In genomic region chr1:186479162-186479561, GRCh38 we compare ENCODE assay signal across 20 cellular contexts. TPM values are rescaled to one million over a fixed set of nuclear protein-coding genes. Genes with fewer than 3 reads are reported as not detected.
"Had no signal": no experiment of that assay in that cellular context is flagged by ENCODE, and none has a peak within 500 bp of the region (broad histone marks: within the 10 kb centered on the region; RNA-seq: fewer than 3 reads in every experiment).

No MANE protein-coding gene starts in this region.

- H3K4me1 Mint-ChIP-seq: naive thymus-derived CD8-positive, alpha-beta T cell; stimulated activated effector memory CD8-positive, alpha-beta T cell treated with anti-CD3 and anti-CD28 coated beads, Interleukin-12 subunit alpha, Interleukin-12 subunit beta, amount 100 ng/mL, for 72 hours had no signal

- H3K27ac Mint-ChIP-seq: naive thymus-derived CD8-positive, alpha-beta T cell; stimulated activated effector memory CD8-positive, alpha-beta T cell treated with anti-CD3 and anti-CD28 coated beads, Interleukin-12 subunit alpha, Interleukin-12 subunit beta, amount 100 ng/mL, for 72 hours; stimulated activated naive CD8-positive, alpha-beta T cell treated with anti-CD3 and anti-CD28 coated beads, Interleukin-15, Interleukin-2, amounts not matched to agents 100 ng/mL and 50 ng/mL, for 24 hours had no signal

- H3K27me3 Mint-ChIP-seq: naive thymus-derived CD8-positive, alpha-beta T cell; stimulated activated naive CD8-positive, alpha-beta T cell treated with anti-CD3 and anti-CD28 coated beads, Interleukin-15, Interleukin-2, amounts not matched to agents 100 ng/mL and 50 ng/mL, for 24 hours had no signal

- DNase-seq: esophagus squamous epithelium; foreskin fibroblast; glutamatergic neuron; islet precursor cell; mammary epithelial cell; mucosa of descending colon; naive thymus-derived CD8-positive, alpha-beta T cell; psoas muscle; retina; right lobe of liver; stimulated activated CD4-positive, alpha-beta T cell treated with anti-CD3 and anti-CD28 coated beads, Interleukin-4, amount 100 ng/mL, for 1 hour; stimulated activated CD8-positive, alpha-beta memory T cell treated with anti-CD3 and anti-CD28 coated beads, Interleukin-4, amount 100 ng/mL, for 48 hours; tibial artery; upper lobe of left lung; uterus had no signal

- H3K36me3 Mint-ChIP-seq: naive thymus-derived CD8-positive, alpha-beta T cell; stimulated activated effector memory CD8-positive, alpha-beta T cell treated with anti-CD3 and anti-CD28 coated beads, Interleukin-12 subunit alpha, Interleukin-12 subunit beta, amount 100 ng/mL, for 72 hours had no signal

- H3K4me3 Mint-ChIP-seq: naive thymus-derived CD8-positive, alpha-beta T cell; stimulated activated effector memory CD8-positive, alpha-beta T cell treated with anti-CD3 and anti-CD28 coated beads, Interleukin-12 subunit alpha, Interleukin-12 subunit beta, amount 100 ng/mL, for 72 hours; stimulated activated naive CD8-positive, alpha-beta T cell treated with anti-CD3 and anti-CD28 coated beads, Interleukin-15, Interleukin-2, amounts not matched to agents 100 ng/mL and 50 ng/mL, for 24 hours had no signal

- H3K4me3 ChIP-seq: esophagus squamous epithelium, gastroesophageal sphincter, mucosa of descending colon, psoas muscle, right lobe of liver, tibial artery, upper lobe of left lung, uterus had no signal

- H3K4me1 ChIP-seq: gastroesophageal sphincter, psoas muscle, right lobe of liver, upper lobe of left lung had no signal

- H3K36me3 ChIP-seq: esophagus squamous epithelium, gastroesophageal sphincter, neutrophil, right lobe of liver, tibial artery, upper lobe of left lung, uterus had no signal

- H3K27me3 ChIP-seq: esophagus squamous epithelium, gastroesophageal sphincter, neutrophil, right lobe of liver, tibial artery, upper lobe of left lung, uterus had no signal

- H3K27ac ChIP-seq: esophagus squamous epithelium, gastroesophageal sphincter, neutrophil, psoas muscle, right lobe of liver, tibial artery, upper lobe of left lung, uterus had no signal

- H3K9me3 Mint-ChIP-seq: naive thymus-derived CD8-positive, alpha-beta T cell; stimulated activated effector memory CD8-positive, alpha-beta T cell treated with anti-CD3 and anti-CD28 coated beads, Interleukin-12 subunit alpha, Interleukin-12 subunit beta, amount 100 ng/mL, for 72 hours; stimulated activated naive CD8-positive, alpha-beta T cell treated with anti-CD3 and anti-CD28 coated beads, Interleukin-15, Interleukin-2, amounts not matched to agents 100 ng/mL and 50 ng/mL, for 24 hours had no signal

RNA-seq across cellular contexts. Expression of gene PDC, which starts 18.2 kb away (rescaled TPM):
- polyA plus RNA-seq: mammary epithelial cell; naive thymus-derived CD8-positive, alpha-beta T cell; neural cell; psoas muscle had no signal
